9 cellular contexts compared by ENCODE assay signal in the genomic region with DNA sequence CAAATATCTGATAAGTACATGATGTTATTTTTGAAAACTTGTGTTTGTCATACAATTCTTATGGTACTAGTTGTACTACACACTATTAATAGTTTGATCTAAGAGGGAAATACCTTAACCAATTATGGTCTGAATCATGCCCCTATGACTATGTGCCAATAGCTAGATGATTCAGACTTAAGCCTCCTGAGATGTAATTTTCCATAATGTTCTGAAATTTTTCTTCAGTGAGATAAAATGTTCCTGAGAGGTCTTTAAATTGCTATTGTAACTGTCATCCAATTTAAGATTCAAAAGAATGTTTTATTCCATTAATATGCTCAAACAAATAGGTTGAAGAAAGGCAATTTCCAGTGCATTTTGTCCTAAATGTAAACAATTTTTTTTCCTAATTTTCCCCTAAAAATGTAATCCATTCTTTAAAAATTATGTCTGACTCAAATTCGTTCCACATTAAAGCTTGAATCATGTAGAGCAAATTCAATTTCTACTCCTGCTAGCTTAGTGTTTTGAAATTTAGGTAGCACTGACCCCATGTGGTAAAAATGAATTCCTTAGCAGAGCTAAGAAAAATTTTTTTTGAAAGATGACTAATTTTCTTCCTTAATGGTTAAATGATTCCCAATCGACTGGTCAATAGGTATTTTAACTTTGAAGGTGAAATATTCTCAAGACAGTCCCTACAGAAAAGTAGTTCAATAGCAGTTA. TPM values are rescaled to one million over a fixed set of nuclear protein-coding genes. Genes with fewer than 3 reads are reported as not detected.
DNase-seq lines count a peak whose midpoint lies in the region; ATAC-seq and TF ChIP-seq lines count a peak whose summit lies in the region.
"Had no signal": no experiment of that assay in that cellular context is flagged by ENCODE, and none has a peak within 500 bp of the region (broad histone marks: within the 10 kb centered on the region; RNA-seq: fewer than 3 reads in every experiment).

No MANE protein-coding gene starts in this region.

- H4K20me1 ChIP-seq in OCI-LY7 (ENCODE audit: insufficient read depth, low read length): no peaks in the 10 kb centered on the region

- peak; percentile 56; the same call in 1 of the 2 replicates for TF ChIP-seq CTCF in OCI-LY7 (conservative IDR thresholded peaks at IDR 0.05; ENCODE audit: low read length)
- peak; percentile 37 for TF ChIP-seq CTCF in fibroblast of pulmonary artery (IDR thresholded peaks at IDR 0.05; ENCODE audit: low read length, missing control alignments)

- BruUV-seq in OCI-LY7 (replicated peaks; lab: Mats Ljungman, UMichigan): no TSS peak

- DNase-seq in activated naive CD4-positive, alpha-beta T cell treated with anti-CD3 and anti-CD28 coated beads, Interleukin-2, amount 50 U/mL, for 72 hours (ENCODE audit: low spot score in 2 of 2): no peak
- no peak for DNase-seq in activated naive CD4-positive, alpha-beta T cell treated with Interleukin-2 at 50 U/mL for 16 hours
- DNase-seq in OCI-LY7 (ENCODE audit: low spot score) (peak; percentile 1), fibroblast of pulmonary artery (ENCODE audit: low read depth) (peak; percentile 79), superior temporal gyrus (ENCODE audit: extremely low spot score) (peak; percentile 26), T1000 (lab: John Stamatoyannopoulos, UW) (no peak)
- DNase-seq in activated CD4-positive, alpha-beta T cell treated with anti-CD3 and anti-CD28 coated beads, Interleukin-2, amount 50 U/mL, for 4 hours: no peak

- H3K27ac ChIP-seq in OCI-LY7 (ENCODE audit: low read depth, low read length, poor library complexity, severe bottlenecking): no peak overlapping the region

- H3K4me2 ChIP-seq in OCI-LY7 (ENCODE audit: low read length): no peak overlapping the region

- H3K36me3 ChIP-seq in OCI-LY7 (ENCODE audit: insufficient read depth, low read length): no peaks in the 10 kb centered on the region

- intact Hi-C loops in OCI-LY7 (cut with micrococcal nuclease; ENCODE audit: unreplicated experiment): no loop called here

- POLR2A ChIA-PET in OCI-LY7 (lab: Charles Lee): interaction anchor here (0.6 kb wide), 1 partner anchor 91 kb away, joined by 3 read pairs; no protein-coding TSS in a partner anchor

- H3K4me3 ChIP-seq in OCI-LY7 (ENCODE audit: low read depth, low read length, poor library complexity, severe bottlenecking) (no peak overlapping the region), fibroblast of pulmonary artery (replicated peaks; ENCODE audit: low read depth, low read length) (no peak overlapping the region)
- H3K4me3 ChIP-seq: lung had no signal

- no peaks in the 10 kb centered on the region for H3K9me3 Mint-ChIP-seq in activated naive CD4-positive, alpha-beta T cell treated with anti-CD3 and anti-CD28 coated beads, Interleukin-2, amount 50 U/mL, for 72 hours

- no peaks in the 10 kb centered on the region for H3K36me3 Mint-ChIP-seq in activated naive CD4-positive, alpha-beta T cell treated with anti-CD3 and anti-CD28 coated beads, Interleukin-2, amount 50 U/mL, for 72 hours

- CTCF ChIA-PET in OCI-LY7 (lab: Charles Lee; ENCODE audit: unreplicated experiment): no interaction called here

- H3K79me2 ChIP-seq in OCI-LY7 (ENCODE audit: insufficient read depth, low read depth, low read length): no peaks in the 10 kb centered on the region

- no peaks in the 10 kb centered on the region for H3K9me2 ChIP-seq in OCI-LY7 (ENCODE audit: insufficient read depth, low read length)

- ATAC-seq in activated naive CD4-positive, alpha-beta T cell treated with anti-CD3 and anti-CD28 coated beads, Interleukin-2, amount 50 U/mL, for 72 hours: peak; percentile 64 to 81
- no peak for ATAC-seq in GM18520 (IDR thresholded peaks at IDR 0.05; ENCODE audit: unreplicated experiment)

- no peaks in the 10 kb centered on the region for H3K9me3 ChIP-seq in OCI-LY7 (ENCODE audit: low read length)

- H2AFZ ChIP-seq in OCI-LY7 (ENCODE audit: low read length): no peak overlapping the region

- peak overlapping the region in 1 of 2 donors; percentile 24 for H3K27ac Mint-ChIP-seq in activated naive CD4-positive, alpha-beta T cell treated with anti-CD3 and anti-CD28 coated beads, Interleukin-2, amount 50 U/mL, for 72 hours

- H3K4me1 ChIP-seq in OCI-LY7 (ENCODE audit: insufficient read depth, low read length, poor library complexity, severe bottlenecking): no peaks in the 10 kb centered on the region

RNA-seq across cellular contexts. Expression of gene APOOL, which starts 49.1 kb away (rescaled TPM):
- total RNA-seq in activated naive CD4-positive, alpha-beta T cell treated with anti-CD3 and anti-CD28 coated beads, Interleukin-2, amount 50 U/mL, for 72 hours: 10 to 100 TPM; 17.1 to 21.2 TPM
- 2.9 and 8.9 TPM in 2 replicates for total RNA-seq in OCI-LY7 (2014; rRNA removed; shearing (Covaris generic))
- 14.3 TPM in 2 replicates for total RNA-seq in OCI-LY7 (2022)

Comparison
In these comparisons a context has a peak if more than half of its experiments do, and no peak if none do; other contexts are left out.
1. DNase-seq: peak in OCI-LY7 (single experiment), fibroblast of pulmonary artery (single experiment) and superior temporal gyrus (single experiment); none in activated naive CD4-positive, alpha-beta T cell treated with anti-CD3 and anti-CD28 coated beads, Interleukin-2, amount 50 U/mL, for 72 hours (0 of 2), activated naive CD4-positive, alpha-beta T cell treated with Interleukin-2 at 50 U/mL for 16 hours (single experiment), T1000 (single experiment) and activated CD4-positive, alpha-beta T cell treated with anti-CD3 and anti-CD28 coated beads, Interleukin-2, amount 50 U/mL, for 4 hours (0 of 2).